In the genomic region with DNA sequence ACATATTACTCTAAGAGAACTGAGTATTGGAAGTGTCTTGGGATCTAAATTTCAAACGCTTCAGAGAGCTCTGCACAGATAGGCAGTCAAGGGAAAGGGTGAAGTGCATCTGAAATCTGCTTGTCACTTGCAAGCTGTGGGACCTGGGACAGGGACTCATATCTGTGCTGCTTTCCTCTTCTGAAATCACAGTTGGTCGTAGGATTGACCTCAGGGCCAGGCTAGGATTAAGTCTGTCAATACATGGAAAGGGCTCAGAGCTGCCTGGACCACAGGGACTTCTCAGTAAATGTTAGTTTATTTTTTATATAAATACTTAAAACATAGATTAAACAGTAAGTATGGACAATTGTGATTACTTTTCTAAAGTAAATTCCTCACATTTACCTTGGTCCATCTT, we compare ENCODE assay signal across 16 cellular contexts.
DNase-seq lines count a peak whose midpoint lies in the region; ATAC-seq and TF ChIP-seq lines count a peak whose summit lies in the region.
"Had no signal": no experiment of that assay in that cellular context is flagged by ENCODE, and none has a peak within 500 bp of the region (broad histone marks: within the 10 kb centered on the region; RNA-seq: fewer than 3 reads in every experiment).

No MANE protein-coding gene starts in this region.

- H3K9me3 ChIP-seq in cardiac muscle cell (ENCODE audit: low read depth) (no peaks in the 10 kb centered on the region), ectodermal cell (ENCODE audit: control insufficient read depth, low read length) (no peaks in the 10 kb centered on the region), neural progenitor cell (ENCODE audit: low read depth) (no peaks in the 10 kb centered on the region), transverse colon (no peaks in the 10 kb centered on the region)
- H3K9me3 ChIP-seq: A549, HAP-1 had no signal

- H3K9me3 Mint-ChIP-seq in neural progenitor cell (no peaks in the 10 kb centered on the region), endothelial cell (ENCODE audit: unreplicated experiment) (no peaks in the 10 kb centered on the region)
- H3K9me3 Mint-ChIP-seq: CD4-positive, alpha-beta T cell had no signal

- no peak overlapping the region for H2AFZ ChIP-seq in neural progenitor cell (replicated peaks)
- H2AFZ ChIP-seq: GM23248 had no signal

- intact Hi-C loops in left ventricle myocardium superior (cut with micrococcal nuclease) = no loop called here
- intact Hi-C loops in transverse colon (cut with DNase I; ENCODE audit: low total_unique reads) = no loop called here

- no peak for TF ChIP-seq EP300 in transverse colon (IDR thresholded peaks at IDR 0.05; ENCODE audit: low read depth)

- H3K36me3 ChIP-seq in cardiac muscle cell (no peaks in the 10 kb centered on the region), ectodermal cell (ENCODE audit: control insufficient read depth, insufficient read depth, low read length) (no peaks in the 10 kb centered on the region), neural progenitor cell (no peaks in the 10 kb centered on the region), transverse colon (no peaks in the 10 kb centered on the region)
- H3K36me3 ChIP-seq: HAP-1 had no signal

- H3K27ac ChIP-seq in cardiac muscle cell (peak overlapping the region; percentile 11), ectodermal cell (ENCODE audit: insufficient read depth, low read depth, low read length, poor library complexity, severe bottlenecking) (peak overlapping the region; percentile 11), neural progenitor cell (peak overlapping the region; percentile 61), transverse colon (no peak overlapping the region)
- H3K27ac ChIP-seq: 22Rv1, A549, C4-2B, GM23248 had no signal

- H3K4me1 Mint-ChIP-seq in neural progenitor cell = peaks cover 37% of the 10 kb centered on the region
- H3K4me1 Mint-ChIP-seq in endothelial cell (ENCODE audit: unreplicated experiment) = peaks cover 40% of the 10 kb centered on the region

- DNase-seq in cardiac muscle cell (ENCODE audit: low read depth in 1 of 2, low spot score in 1 of 2) (peak in 1 of 2 donors; percentile 29), left ventricle myocardium superior (no peak), neural progenitor cell (ENCODE audit: low spot score) (no peak), endothelial cell (ENCODE audit: low spot score) (no peak), transverse colon (no peak)
- DNase-seq: AML-193; CD4-positive, alpha-beta T cell; DMS79 treated with DMSO at 0.1 percent for 48 hours; GF-D8; GM23248 had no signal

- peak overlapping the region; percentile 4 for H3K4me2 ChIP-seq in neural progenitor cell
- H3K4me2 ChIP-seq: A549 had no signal

- ATAC-seq in left ventricle myocardium superior (no peak), GM18870 (IDR thresholded peaks at IDR 0.05; ENCODE audit: unreplicated experiment) (no peak)

- H3F3A ChIP-seq in neural progenitor cell (ENCODE audit: low read depth) = peaks cover 24% of the 10 kb centered on the region

- WGBS in ectodermal cell, 2 experiments = 79% methylated on average over 2 of the region's 2 CpGs
- 48 to 60% methylated on average over 2 of the region's 2 CpGs for WGBS in transverse colon (ENCODE audit: low coverage in 1 of 2), 2 donors

- H3K27ac Mint-ChIP-seq in neural progenitor cell = no peak overlapping the region
- no peak overlapping the region for H3K27ac Mint-ChIP-seq in endothelial cell (ENCODE audit: unreplicated experiment)
- H3K27ac Mint-ChIP-seq: CD4-positive, alpha-beta T cell had no signal

- TF ChIP-seq CTCF in cardiac muscle cell (IDR thresholded peaks at IDR 0.05; ENCODE audit: low read depth, low read length) = no peak
- TF ChIP-seq CTCF in neural progenitor cell (IDR thresholded peaks at IDR 0.05) = no peak
- TF ChIP-seq CTCF in endothelial cell (IDR thresholded peaks at IDR 0.05; ENCODE audit: unreplicated experiment) = no peak
- no peak for TF ChIP-seq CTCF in transverse colon (IDR thresholded peaks at IDR 0.05)

- peaks cover 2% of the 10 kb centered on the region for H3K79me2 ChIP-seq in neural progenitor cell (ENCODE audit: low read depth)

- H3K4me3 Mint-ChIP-seq in neural progenitor cell = no peak overlapping the region
- H3K4me3 Mint-ChIP-seq in endothelial cell (ENCODE audit: unreplicated experiment) = no peak overlapping the region
- H3K4me3 Mint-ChIP-seq: CD4-positive, alpha-beta T cell had no signal

- H3K27me3 Mint-ChIP-seq in neural progenitor cell (ENCODE audit: insufficient read depth, low read depth) (peaks cover 2% of the 10 kb centered on the region), endothelial cell (ENCODE audit: unreplicated experiment) (peaks cover 1% of the 10 kb centered on the region)
- H3K27me3 Mint-ChIP-seq: CD4-positive, alpha-beta T cell had no signal

- no peak for TF ChIP-seq POLR2A in transverse colon (IDR thresholded peaks at IDR 0.05)

- H3K9ac ChIP-seq in neural progenitor cell = no peak overlapping the region
- H3K9ac ChIP-seq: GM23248 had no signal

- H3K4me1 ChIP-seq in cardiac muscle cell (ENCODE audit: low read depth) = peaks cover 34% of the 10 kb centered on the region
- H3K4me1 ChIP-seq in ectodermal cell (ENCODE audit: control insufficient read depth, insufficient read depth, low read length) = peaks cover 23% of the 10 kb centered on the region
- H3K4me1 ChIP-seq in neural progenitor cell = peaks cover 27% of the 10 kb centered on the region
- H3K4me1 ChIP-seq in transverse colon = no peaks in the 10 kb centered on the region

- in situ Hi-C loops in transverse colon (cut with MboI; ENCODE audit: low pct_ligation_motif_present in 1 of 4, low pct_unique_long_range_greater_than_20kb in 1 of 4, low sequenced_read_pairs in 3 of 4) = no loop called here

- H3K36me3 Mint-ChIP-seq in neural progenitor cell = no peaks in the 10 kb centered on the region
- no peaks in the 10 kb centered on the region for H3K36me3 Mint-ChIP-seq in endothelial cell (ENCODE audit: low read depth, unreplicated experiment)

- H3K27me3 ChIP-seq in cardiac muscle cell (no peaks in the 10 kb centered on the region), ectodermal cell (ENCODE audit: control insufficient read depth, insufficient read depth, low read length, poor library complexity, severe bottlenecking) (no peaks in the 10 kb centered on the region), neural progenitor cell (no peaks in the 10 kb centered on the region), transverse colon (no peaks in the 10 kb centered on the region)

- H4K20me1 ChIP-seq in neural progenitor cell (ENCODE audit: low read depth) = no peaks in the 10 kb centered on the region

- H3K4me3 ChIP-seq in cardiac muscle cell (no peak overlapping the region), ectodermal cell (ENCODE audit: insufficient read depth, low read depth, low read length) (no peak overlapping the region), neural progenitor cell (no peak overlapping the region), transverse colon (no peak overlapping the region)
- H3K4me3 ChIP-seq: A549, GM23248, HAP-1 had no signal

Comparison
In these comparisons a context has a peak if more than half of its experiments do, and no peak if none do; other contexts are left out.
1. H3K27ac ChIP-seq: peak in cardiac muscle cell (single experiment), ectodermal cell (single experiment) and neural progenitor cell (single experiment); none in transverse colon (0 of 4).